Comparison of ENCODE assay signal across 1 cellular context in the genomic region with DNA sequence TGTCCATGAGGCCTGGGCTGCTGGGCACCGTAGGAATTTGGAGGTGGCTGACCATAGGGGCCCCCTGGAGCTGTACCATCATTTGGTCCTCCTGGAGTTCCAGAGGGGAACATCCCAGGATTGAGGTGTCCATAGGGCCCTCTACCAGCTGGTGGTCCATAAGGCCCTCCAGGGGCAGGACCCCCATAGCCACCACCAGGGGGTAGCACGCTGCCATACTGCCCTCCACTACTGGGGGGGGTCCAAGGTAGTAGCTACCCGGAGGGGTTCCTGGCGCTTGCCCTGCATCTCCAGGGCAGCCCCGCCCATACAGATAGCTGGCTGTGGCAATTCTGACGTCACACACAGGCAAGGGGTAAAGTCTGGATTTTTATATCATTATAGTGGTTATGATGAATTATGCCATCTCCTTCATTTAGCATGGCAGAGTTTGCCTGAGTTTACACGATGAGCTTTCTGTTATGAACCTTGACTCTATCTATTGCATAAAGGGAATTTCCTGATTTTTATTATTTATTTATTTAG.
TF ChIP-seq lines count a peak whose summit lies in the region.

No MANE protein-coding gene starts in this region.

TF ChIP-seq in K562, 482 proteins besides CTCF, POLR2A, EP300 and RAD21:
- TF ChIP-seq POLR2G (IDR thresholded peaks at IDR 0.05; ENCODE audit: low read depth, low read length) (0 out of 2 replicates have a peak, but pooled peaks have one; percentile 37), RBFOX2 (IDR thresholded peaks at IDR 0.05; ENCODE audit: low read depth, low read length) (peak; percentile 57), SMARCE1 (IDR thresholded peaks at IDR 0.05) (no peak)
